In genomic region chr20:36642136-36642535, GRCh38 we compare ENCODE assay signal across 21 cellular contexts. TPM values are rescaled to one million over a fixed set of nuclear protein-coding genes. Genes with fewer than 3 reads are reported as not detected.
A peak's percentile ranks its signal among the peaks of the same experiment; 100 is the strongest.
DNase-seq lines count a peak whose midpoint lies in the region; ATAC-seq and TF ChIP-seq lines count a peak whose summit lies in the region.
"Had no signal": no experiment of that assay in that cellular context is flagged by ENCODE, and none has a peak within 500 bp of the region (broad histone marks: within the 10 kb centered on the region; RNA-seq: fewer than 3 reads in every experiment).

No MANE protein-coding gene starts in this region.

- H3K9me3 ChIP-seq in KOPT-K1 (ENCODE audit: insufficient read depth, low read length, poor library complexity, severe bottlenecking) (no peaks in the 10 kb centered on the region), neuronal stem cell (replicated peaks in 1 of 2; ENCODE audit: control insufficient read depth in 2 of 2, insufficient read depth in 1 of 2, low read depth in 1 of 2, low read length in 2 of 2) (no peaks in the 10 kb centered on the region), neural progenitor cell (ENCODE audit: low read depth) (no peaks in the 10 kb centered on the region)
- H3K9me3 ChIP-seq: esophagus muscularis mucosa, upper lobe of right lung had no signal

- no peak overlapping the region for H2AK5ac ChIP-seq in neuronal stem cell (ENCODE audit: low read depth, low read length)

- H3K27ac ChIP-seq in KOPT-K1 (ENCODE audit: low read depth, low read length, poor library complexity, severe bottlenecking) (peak overlapping the region; percentile 92), neuronal stem cell (replicated peaks; ENCODE audit: low read length) (no peak overlapping the region), neural progenitor cell (no peak overlapping the region)
- H3K27ac ChIP-seq: cardiac muscle cell, esophagus muscularis mucosa, upper lobe of right lung, WERI-Rb-1 had no signal

- peak overlapping the region; percentile 64 for H3K27ac Mint-ChIP-seq in activated T-helper 1 cell treated with anti-CD3 and anti-CD28 coated beads, Interleukin-12 subunit alpha, Interleukin-12 subunit beta, Interleukin-2, Interleukin-4 antibody, amounts not matched to agents 30 ng/mL and 10 ng/mL and 1 ng/mL, durations not matched to agents 14 hours and 24 hours and 36 hours
- no peak overlapping the region for H3K27ac Mint-ChIP-seq in neural progenitor cell
- H3K27ac Mint-ChIP-seq in stimulated activated naive B cell treated with anti-CD40 and anti-IgM and Interleukin-4, amounts not matched to agents 10 μg/mL and 1 μg/mL and 100 μg/mL, for 72 hours = no peak overlapping the region

- H3K27me3 ChIP-seq in neuronal stem cell (ENCODE audit: control insufficient read depth in 3 of 3, insufficient read depth in 3 of 3, low read depth in 1 of 3, low read length in 3 of 3) = no peaks in the 10 kb centered on the region
- no peaks in the 10 kb centered on the region for H3K27me3 ChIP-seq in neural progenitor cell
- H3K27me3 ChIP-seq: cardiac muscle cell, esophagus muscularis mucosa, upper lobe of right lung had no signal

- no peak overlapping the region for H3K18ac ChIP-seq in neuronal stem cell (ENCODE audit: low read length)

- no peak overlapping the region for H3K4me3 ChIP-seq in neuronal stem cell (ENCODE audit: low read length in 2 of 2)
- H3K4me3 ChIP-seq in neural progenitor cell = no peak overlapping the region
- H3K4me3 ChIP-seq: cardiac muscle cell, esophagus muscularis mucosa, upper lobe of right lung had no signal

- DNase-seq in activated T-cell treated with anti-CD3 and anti-CD28 coated beads, Interleukin-2, amount 50 U/mL, for 4 hours = no peak
- DNase-seq in activated T-cell treated with anti-CD3 and anti-CD28 coated beads, Interleukin-2, amount 50 U/mL, for 1 hour = no peak
- DNase-seq in activated T-helper 1 cell treated with anti-CD3 and anti-CD28 coated beads, Interleukin-12 subunit alpha, Interleukin-12 subunit beta, Interleukin-2, Interleukin-4 antibody, amounts not matched to agents 30 ng/mL and 10 ng/mL and 1 ng/mL, durations not matched to agents 14 hours and 24 hours and 36 hours (ENCODE audit: low spot score) = no peak
- no peak for DNase-seq in neuronal stem cell (ENCODE audit: low spot score)
- no peak for DNase-seq in neural progenitor cell (ENCODE audit: low spot score)
- no peak for DNase-seq in T-helper 9 cell
- no peak for DNase-seq in stimulated activated naive B cell treated with anti-CD40 and anti-IgM and Interleukin-4, amounts not matched to agents 10 μg/mL and 1 μg/mL and 100 μg/mL, for 72 hours
- DNase-seq: amniotic stem cell; H7; NCI-H1694; NCI-H2227 treated with DMSO at 0.1 percent for 48 hours; NK-92 treated with Interleukin-12 subunit alpha and Interleukin-12 subunit beta, amount 100 ng/mL, for 24 hours; RPMI8226; stimulated activated naive CD4-positive, alpha-beta T cell treated with Interleukin-2 at 50 U/mL for 16 hours; WERI-Rb-1 had no signal

- no peak overlapping the region for H3K14ac ChIP-seq in neuronal stem cell (ENCODE audit: low read length)

- H2AFZ ChIP-seq in neuronal stem cell (ENCODE audit: low read length) = no peak overlapping the region
- no peak overlapping the region for H2AFZ ChIP-seq in neural progenitor cell (replicated peaks)

- no peak overlapping the region for H3K9ac ChIP-seq in neuronal stem cell (ENCODE audit: low read depth, low read length, poor library complexity)
- H3K9ac ChIP-seq in neural progenitor cell = no peak overlapping the region

- no peak overlapping the region for H4K8ac ChIP-seq in neuronal stem cell (ENCODE audit: low read depth, low read length)

- no CpG with 5 or more reads among the region's 6 CpGs for WGBS in neuronal stem cell (ENCODE audit: extremely low coverage in 2 of 2, insufficient read length in 2 of 2, insufficient replicate concordance in 1 of 2), 2 donors

- H3K79me1 ChIP-seq in neuronal stem cell (ENCODE audit: low read depth, low read length) = no peaks in the 10 kb centered on the region

- no peak overlapping the region for H2BK5ac ChIP-seq in neuronal stem cell (ENCODE audit: low read length)

- no peak overlapping the region for H4K91ac ChIP-seq in neuronal stem cell (ENCODE audit: low read depth, low read length, poor library complexity)

- peaks cover 52% of the 10 kb centered on the region for H3K4me1 Mint-ChIP-seq in activated T-cell treated with anti-CD3 and anti-CD28 coated beads, Interleukin-2, amount 50 U/mL, for 4 hours (ENCODE audit: low read depth)
- peaks cover 45% of the 10 kb centered on the region for H3K4me1 Mint-ChIP-seq in activated T-helper 1 cell treated with anti-CD3 and anti-CD28 coated beads, Interleukin-12 subunit alpha, Interleukin-12 subunit beta, Interleukin-2, Interleukin-4 antibody, amounts not matched to agents 30 ng/mL and 10 ng/mL and 1 ng/mL, durations not matched to agents 14 hours and 24 hours and 36 hours (ENCODE audit: low read depth)
- H3K4me1 Mint-ChIP-seq in neural progenitor cell = peaks cover 12% of the 10 kb centered on the region
- H3K4me1 Mint-ChIP-seq in stimulated activated naive B cell treated with anti-CD40 and anti-IgM and Interleukin-4, amounts not matched to agents 10 μg/mL and 1 μg/mL and 100 μg/mL, for 72 hours = peaks cover 7 to 10% of the 10 kb centered on the region in 2 donors

- H3K23ac ChIP-seq in neuronal stem cell (ENCODE audit: low read depth, low read length, poor library complexity) = no peak overlapping the region

- peak overlapping the region; percentile 96 for H3K4me3 Mint-ChIP-seq in activated T-cell treated with anti-CD3 and anti-CD28 coated beads, Interleukin-2, amount 50 U/mL, for 4 hours
- peak overlapping the region; percentile 47 for H3K4me3 Mint-ChIP-seq in activated T-helper 1 cell treated with anti-CD3 and anti-CD28 coated beads, Interleukin-12 subunit alpha, Interleukin-12 subunit beta, Interleukin-2, Interleukin-4 antibody, amounts not matched to agents 30 ng/mL and 10 ng/mL and 1 ng/mL, durations not matched to agents 14 hours and 24 hours and 36 hours
- no peak overlapping the region for H3K4me3 Mint-ChIP-seq in neural progenitor cell
- H3K4me3 Mint-ChIP-seq in stimulated activated naive B cell treated with anti-CD40 and anti-IgM and Interleukin-4, amounts not matched to agents 10 μg/mL and 1 μg/mL and 100 μg/mL, for 72 hours = no peak overlapping the region

- H2BK12ac ChIP-seq in neuronal stem cell (ENCODE audit: low read length) = no peak overlapping the region

- no peak overlapping the region for H3K4me2 ChIP-seq in neuronal stem cell (ENCODE audit: insufficient read depth, low read length, poor library complexity, severe bottlenecking)
- H3K4me2 ChIP-seq in neural progenitor cell = no peak overlapping the region

- peaks cover 12% of the 10 kb centered on the region for H3K36me3 Mint-ChIP-seq in activated T-cell treated with anti-CD3 and anti-CD28 coated beads, Interleukin-2, amount 50 U/mL, for 4 hours (ENCODE audit: insufficient read depth)
- peaks cover 38% of the 10 kb centered on the region for H3K36me3 Mint-ChIP-seq in activated T-helper 1 cell treated with anti-CD3 and anti-CD28 coated beads, Interleukin-12 subunit alpha, Interleukin-12 subunit beta, Interleukin-2, Interleukin-4 antibody, amounts not matched to agents 30 ng/mL and 10 ng/mL and 1 ng/mL, durations not matched to agents 14 hours and 24 hours and 36 hours (ENCODE audit: low read depth)
- H3K36me3 Mint-ChIP-seq in neural progenitor cell = no peaks in the 10 kb centered on the region
- no peaks in the 10 kb centered on the region for H3K36me3 Mint-ChIP-seq in stimulated activated naive B cell treated with anti-CD40 and anti-IgM and Interleukin-4, amounts not matched to agents 10 μg/mL and 1 μg/mL and 100 μg/mL, for 72 hours

- H3F3A ChIP-seq in neural progenitor cell (ENCODE audit: low read depth) = peaks cover 15% of the 10 kb centered on the region

- H3K79me2 ChIP-seq in neural progenitor cell (ENCODE audit: low read depth) = no peaks in the 10 kb centered on the region

- H3K36me3 ChIP-seq in KOPT-K1 (ENCODE audit: insufficient read depth, low read length) = peaks cover 63% of the 10 kb centered on the region
- H3K36me3 ChIP-seq in neuronal stem cell (replicated peaks in 1 of 2; ENCODE audit: control insufficient read depth in 2 of 2, insufficient read depth in 2 of 2, low read length in 2 of 2) = no peaks in the 10 kb centered on the region
- no peaks in the 10 kb centered on the region for H3K36me3 ChIP-seq in neural progenitor cell
- H3K36me3 ChIP-seq: cardiac muscle cell, esophagus muscularis mucosa, upper lobe of right lung, WERI-Rb-1 had no signal

- H3K4me1 ChIP-seq in neuronal stem cell (ENCODE audit: control insufficient read depth in 2 of 2, insufficient read depth in 1 of 2, low read depth in 1 of 2, low read length in 2 of 2) = peaks cover 4 to 22% of the 10 kb centered on the region in 2 donors
- peaks cover 23% of the 10 kb centered on the region for H3K4me1 ChIP-seq in neural progenitor cell
- H3K4me1 ChIP-seq: esophagus muscularis mucosa, upper lobe of right lung had no signal

- H3K4ac ChIP-seq in neuronal stem cell (ENCODE audit: low read length) = no peak overlapping the region

- H3K9me3 Mint-ChIP-seq in activated T-cell treated with anti-CD3 and anti-CD28 coated beads, Interleukin-2, amount 50 U/mL, for 4 hours = no peaks in the 10 kb centered on the region
- no peaks in the 10 kb centered on the region for H3K9me3 Mint-ChIP-seq in activated T-helper 1 cell treated with anti-CD3 and anti-CD28 coated beads, Interleukin-12 subunit alpha, Interleukin-12 subunit beta, Interleukin-2, Interleukin-4 antibody, amounts not matched to agents 30 ng/mL and 10 ng/mL and 1 ng/mL, durations not matched to agents 14 hours and 24 hours and 36 hours
- H3K9me3 Mint-ChIP-seq in neural progenitor cell = no peaks in the 10 kb centered on the region
- H3K9me3 Mint-ChIP-seq in stimulated activated naive B cell treated with anti-CD40 and anti-IgM and Interleukin-4, amounts not matched to agents 10 μg/mL and 1 μg/mL and 100 μg/mL, for 72 hours = no peaks in the 10 kb centered on the region

- peak overlapping the region; percentile 15 for H2BK15ac ChIP-seq in neuronal stem cell (ENCODE audit: low read length)

- H2BK120ac ChIP-seq in neuronal stem cell (ENCODE audit: low read depth, low read length) = peak overlapping the region; percentile 76

- ATAC-seq in activated T-cell treated with anti-CD3 and anti-CD28 coated beads, Interleukin-2, amount 50 U/mL, for 4 hours = no peak
- ATAC-seq in stimulated activated naive B cell treated with anti-CD40 and anti-IgM and Interleukin-4, amounts not matched to agents 10 μg/mL and 1 μg/mL and 100 μg/mL, for 72 hours (replicated peaks) = no peak
- ATAC-seq: left lobe of liver, upper lobe of right lung had no signal

- intact Hi-C loops in activated T-helper 1 cell treated with anti-CD3 and anti-CD28 coated beads, Interleukin-12 subunit alpha, Interleukin-12 subunit beta, Interleukin-2, Interleukin-4 antibody, amounts not matched to agents 30 ng/mL and 10 ng/mL and 1 ng/mL, durations not matched to agents 14 hours and 24 hours and 36 hours (cut with micrococcal nuclease) = loop anchor here (10.0 kb wide), 2 partner anchors 243 to 313 kb away; partner anchors contain the start of gene SAMHD1

- no peaks in the 10 kb centered on the region for H3K27me3 Mint-ChIP-seq in activated T-cell treated with anti-CD3 and anti-CD28 coated beads, Interleukin-2, amount 50 U/mL, for 4 hours (ENCODE audit: low read depth)
- no peaks in the 10 kb centered on the region for H3K27me3 Mint-ChIP-seq in activated T-helper 1 cell treated with anti-CD3 and anti-CD28 coated beads, Interleukin-12 subunit alpha, Interleukin-12 subunit beta, Interleukin-2, Interleukin-4 antibody, amounts not matched to agents 30 ng/mL and 10 ng/mL and 1 ng/mL, durations not matched to agents 14 hours and 24 hours and 36 hours (ENCODE audit: insufficient read depth)
- peaks cover 7% of the 10 kb centered on the region for H3K27me3 Mint-ChIP-seq in neural progenitor cell (ENCODE audit: insufficient read depth, low read depth)
- H3K27me3 Mint-ChIP-seq in stimulated activated naive B cell treated with anti-CD40 and anti-IgM and Interleukin-4, amounts not matched to agents 10 μg/mL and 1 μg/mL and 100 μg/mL, for 72 hours = no peaks in the 10 kb centered on the region

- no peaks in the 10 kb centered on the region for H4K20me1 ChIP-seq in neural progenitor cell (ENCODE audit: low read depth)

- TF ChIP-seq CTCF in neural progenitor cell (IDR thresholded peaks at IDR 0.05) = no peak

RNA-seq across cellular contexts. Expression of gene SLA2, which starts 3.9 kb away (rescaled TPM):
- total RNA-seq in activated T-cell treated with anti-CD3 and anti-CD28 coated beads, Interleukin-2, amount 50 U/mL, for 4 hours = 10 to 100 TPM; 50.3 to 77.0 (median 57.8) TPM
- 62.0 and 64.0 TPM in 2 replicates for total RNA-seq in activated T-helper 1 cell treated with anti-CD3 and anti-CD28 coated beads, Interleukin-12 subunit alpha, Interleukin-12 subunit beta, Interleukin-2, Interleukin-4 antibody, amounts not matched to agents 30 ng/mL and 10 ng/mL and 1 ng/mL, durations not matched to agents 14 hours and 24 hours and 36 hours
- polyA plus RNA-seq in neuronal stem cell (2013, experiment 1 of 2) = 0.10 TPM
- polyA plus RNA-seq in neuronal stem cell (2013, experiment 2 of 2) = 0.08 TPM
- total RNA-seq in neural progenitor cell (ENCODE audit: low replicate concordance) = 0.21 and 0.50 TPM in 2 replicates
- total RNA-seq: MCF 10A had no signal
- polyA plus RNA-seq: cardiac muscle cell had no signal

RNA-seq across cellular contexts. Expression of gene RAB5IF, which starts 36.6 kb away (rescaled TPM):
- total RNA-seq in activated T-cell treated with anti-CD3 and anti-CD28 coated beads, Interleukin-2, amount 50 U/mL, for 4 hours = 100 to 1,000 TPM; 142 to 153 (median 147) TPM
- 112 and 119 TPM in 2 replicates for total RNA-seq in activated T-helper 1 cell treated with anti-CD3 and anti-CD28 coated beads, Interleukin-12 subunit alpha, Interleukin-12 subunit beta, Interleukin-2, Interleukin-4 antibody, amounts not matched to agents 30 ng/mL and 10 ng/mL and 1 ng/mL, durations not matched to agents 14 hours and 24 hours and 36 hours
- polyA plus RNA-seq in neuronal stem cell (2013, experiment 1 of 2) = 78.3 TPM
- polyA plus RNA-seq in neuronal stem cell (2013, experiment 2 of 2) = 76.5 TPM
- 69.5 and 90.1 TPM in 2 replicates for total RNA-seq in neural progenitor cell (ENCODE audit: low replicate concordance)

Comparison
In these comparisons a context has a peak if more than half of its experiments do, and no peak if none do; other contexts are left out.
1. H3K4me3 Mint-ChIP-seq: peak in activated T-cell treated with anti-CD3 and anti-CD28 coated beads, Interleukin-2, amount 50 U/mL, for 4 hours (single experiment) and activated T-helper 1 cell treated with anti-CD3 and anti-CD28 coated beads, Interleukin-12 subunit alpha, Interleukin-12 subunit beta, Interleukin-2, Interleukin-4 antibody, amounts not matched to agents 30 ng/mL and 10 ng/mL and 1 ng/mL, durations not matched to agents 14 hours and 24 hours and 36 hours (single experiment); none in neural progenitor cell (single experiment) and stimulated activated naive B cell treated with anti-CD40 and anti-IgM and Interleukin-4, amounts not matched to agents 10 μg/mL and 1 μg/mL and 100 μg/mL, for 72 hours (0 of 2).
2. RNA of gene SLA2, which starts 3.9 kb away (total RNA-seq): 62.0 to 64.0 TPM in activated T-helper 1 cell treated with anti-CD3 and anti-CD28 coated beads, Interleukin-12 subunit alpha, Interleukin-12 subunit beta, Interleukin-2, Interleukin-4 antibody, amounts not matched to agents 30 ng/mL and 10 ng/mL and 1 ng/mL, durations not matched to agents 14 hours and 24 hours and 36 hours and 50.3 to 77.0 TPM in activated T-cell treated with anti-CD3 and anti-CD28 coated beads, Interleukin-2, amount 50 U/mL, for 4 hours; 0.21 to 0.50 TPM in neural progenitor cell; every median in the first group is over 10 times any median in the second.